27 cellular contexts compared by ENCODE assay signal in the genomic region with DNA sequence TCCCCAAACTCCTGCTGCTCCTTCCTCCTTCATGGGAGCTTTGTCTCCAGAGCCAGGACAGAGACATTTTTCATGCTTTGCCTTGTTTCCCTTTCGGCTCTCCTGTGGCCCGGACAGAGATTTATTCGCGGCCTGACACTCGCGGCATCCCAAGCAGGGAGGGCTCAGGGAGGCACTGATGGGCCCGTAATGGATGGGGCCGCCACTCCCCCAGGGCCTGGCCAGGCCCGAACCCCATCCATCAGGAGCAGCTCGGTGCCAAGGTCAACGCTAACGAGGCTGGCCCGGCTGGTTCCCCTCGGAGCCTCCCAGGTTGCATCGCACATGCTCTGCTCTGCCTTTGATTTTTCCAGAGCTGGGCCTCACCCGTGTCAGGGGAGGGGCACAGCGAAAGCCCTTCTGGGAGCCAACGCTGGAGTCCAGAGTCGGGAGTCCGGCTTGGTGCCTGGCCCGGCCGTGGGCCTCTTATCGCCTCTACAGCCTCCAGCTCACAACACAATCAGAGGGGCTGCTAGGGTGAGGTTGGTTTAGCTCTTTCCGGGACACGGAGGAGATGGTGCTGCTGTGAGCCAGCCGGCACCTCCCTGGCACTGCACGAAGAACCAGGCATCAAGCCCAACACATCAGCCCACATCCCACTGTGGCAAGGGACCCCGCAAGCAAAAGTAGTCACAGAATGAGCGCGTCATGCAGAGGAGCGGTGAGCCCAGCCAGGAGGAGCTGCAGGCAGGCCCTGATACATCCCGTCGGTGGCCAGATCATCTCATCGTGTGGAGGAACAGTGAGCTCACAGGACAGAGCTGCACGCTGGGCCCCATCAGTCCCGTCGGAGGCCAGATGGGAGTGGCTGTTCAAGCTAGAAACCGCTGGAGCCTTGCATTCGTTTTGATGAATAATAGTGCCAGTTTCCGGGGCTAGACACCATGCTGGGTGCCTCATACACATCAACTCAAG.
DNase-seq lines count a peak whose midpoint lies in the region; ATAC-seq, FAIRE-seq and TF ChIP-seq lines count a peak whose summit lies in the region.
"Had no signal": no experiment of that assay in that cellular context is flagged by ENCODE, and none has a peak within 500 bp of the region (broad histone marks: within the 10 kb centered on the region; RNA-seq: fewer than 3 reads in every experiment).

No MANE protein-coding gene starts in this region.

- H3K9me3 ChIP-seq in kidney (ENCODE audit: control insufficient read depth in 1 of 2, low read length in 2 of 2): no peaks in the 10 kb centered on the region
- H3K9me3 ChIP-seq in ovary: no peaks in the 10 kb centered on the region
- H3K9me3 ChIP-seq: transverse colon had no signal

- no peaks in the 10 kb centered on the region for H3K9me3 Mint-ChIP-seq in activated T-helper 17 cell treated with anti-CD3 and anti-CD28 coated beads, Interleukin-2, amount 50 U/mL, for 72 hours
- H3K9me3 Mint-ChIP-seq: activated CD8-positive, alpha-beta T cell treated with anti-CD3 and anti-CD28 coated beads for 36 hours; activated T-helper 2 cell treated with anti-CD3 and anti-CD28 coated beads, Interferon-gamma antibody, Interleukin-2, Interleukin-4, amounts not matched to agents 10 μg/mL and 5 μg/mL and 100 μg/mL, durations not matched to agents 14 hours and 24 hours and 36 hours; GM23338 had no signal

- intact Hi-C loops in kidney (cut with DNase I) (loop anchor here (5.0 kb wide), 1 partner anchor 67 kb away; no protein-coding TSS in a partner anchor), ovary (cut with DNase I) (loop anchor here (5.0 to 10.0 kb wide), 3 partner anchors 65 to 465 kb away; a partner anchor contains a TSS)

- no peak overlapping the region for H3K9ac ChIP-seq in kidney (ENCODE audit: low read length in 2 of 2)

- ATAC-seq in activated T-helper 17 cell treated with anti-CD3 and anti-CD28 coated beads, Interleukin-2, amount 50 U/mL, for 72 hours (replicated peaks): no peak
- ATAC-seq: activated CD4-positive, alpha-beta T cell treated with anti-CD3 and anti-CD28 coated beads for 36 hours; activated CD8-positive, alpha-beta T cell treated with anti-CD3 and anti-CD28 coated beads for 36 hours; GM23338; left colon; PC-3 had no signal

- TF ChIP-seq POLR2A in ovary (IDR thresholded peaks at IDR 0.05) (no peak), GM12891 (IDR thresholded peaks at IDR 0.05; ENCODE audit: low read depth, low read length) (no peak)

- DNase-seq in AG20443 (ENCODE audit: low spot score) (peak; percentile 49), kidney (peak; percentile 45), ovary (peak in 3 of 5 donors; percentile 27 to 58 (median 28)), inferior parietal cortex (ENCODE audit: extremely low spot score) (no peak), NCI-H446 (lab: John Stamatoyannopoulos, UW) (no peak), NCI-H1417 (lab: John Stamatoyannopoulos, UW) (no peak), GM12891 (ENCODE audit: insufficient read length, low spot score) (no peak)
- DNase-seq: activated CD4-positive, alpha-beta T cell treated with anti-CD3 and anti-CD28 coated beads for 36 hours; activated CD8-positive, alpha-beta T cell treated with anti-CD3 and anti-CD28 coated beads for 36 hours; activated naive CD4-positive, alpha-beta T cell treated with anti-CD3 and anti-CD28 coated beads, Interleukin-2, amount 50 U/mL, for 16 hours; amniotic stem cell; effector CD4-positive, alpha-beta T cell; hypothalamus; left colon; NCI-H1105; NCI-H1930; NCI-H2171 treated with DMSO at 0.1 percent for 48 hours; NCI-H510A treated with DMSO at 0.1 percent for 48 hours; PC-3; stimulated activated CD4-positive, alpha-beta T cell treated with anti-CD3 and anti-CD28 coated beads, Interleukin-4, amount 100 ng/mL, for 4 hours; transverse colon had no signal

- no peaks in the 10 kb centered on the region for H3K36me3 Mint-ChIP-seq in activated T-helper 17 cell treated with anti-CD3 and anti-CD28 coated beads, Interleukin-2, amount 50 U/mL, for 72 hours (ENCODE audit: low read depth)

- H3K4me3 ChIP-seq in kidney (ENCODE audit: low read length in 2 of 2) (no peak overlapping the region), ovary (no peak overlapping the region)
- H3K4me3 ChIP-seq: GM23338, transverse colon had no signal

- TF ChIP-seq CTCF in kidney (IDR thresholded peaks at IDR 0.05; ENCODE audit: borderline replicate concordance, extremely low read depth, insufficient read depth): no peak
- TF ChIP-seq CTCF in ovary (IDR thresholded peaks at IDR 0.05): no peak

- TF ChIP-seq EP300 in ovary (IDR thresholded peaks at IDR 0.05): no peak

- no peaks in the 10 kb centered on the region for H3K27me3 ChIP-seq in ovary

- H3K27ac ChIP-seq in kidney (ENCODE audit: low read depth in 2 of 2, low read length in 2 of 2) (no peak overlapping the region), ovary (no peak overlapping the region)
- H3K27ac ChIP-seq: transverse colon had no signal

- H3K36me3 ChIP-seq in kidney (ENCODE audit: control insufficient read depth in 1 of 2, insufficient read depth in 2 of 2, low read length in 2 of 2): no peaks in the 10 kb centered on the region
- no peaks in the 10 kb centered on the region for H3K36me3 ChIP-seq in ovary
- H3K36me3 ChIP-seq: transverse colon had no signal

- peaks cover 3% of the 10 kb centered on the region for H3K27me3 Mint-ChIP-seq in activated T-helper 17 cell treated with anti-CD3 and anti-CD28 coated beads, Interleukin-2, amount 50 U/mL, for 72 hours

- peaks cover 12% of the 10 kb centered on the region for H3K4me1 Mint-ChIP-seq in activated T-helper 17 cell treated with anti-CD3 and anti-CD28 coated beads, Interleukin-2, amount 50 U/mL, for 72 hours

- H3K4me1 ChIP-seq in kidney (ENCODE audit: control insufficient read depth in 1 of 2, insufficient read depth in 1 of 2, low read depth in 1 of 2, low read length in 2 of 2) (no peaks in the 10 kb centered on the region), ovary (ENCODE audit: insufficient read depth) (peaks cover 3% of the 10 kb centered on the region)
- H3K4me1 ChIP-seq: transverse colon had no signal

- no peak overlapping the region for H3K4me3 Mint-ChIP-seq in activated T-helper 17 cell treated with anti-CD3 and anti-CD28 coated beads, Interleukin-2, amount 50 U/mL, for 72 hours
- H3K4me3 Mint-ChIP-seq: activated CD4-positive, alpha-beta T cell treated with anti-CD3 and anti-CD28 coated beads for 36 hours; activated CD8-positive, alpha-beta T cell treated with anti-CD3 and anti-CD28 coated beads for 36 hours; GM23338 had no signal

- WGBS in ovary, 3 donors: 17 to 19% (median 18%) methylated on average over 36 to 40 of the region's 40 CpGs

- FAIRE-seq in kidney (lab: Jason Lieb, UNC) (no peak), GM12891 (lab: Jason Lieb, UNC) (no peak)
- FAIRE-seq: colon, GM19239, HTR-8/SVneo had no signal

- peak overlapping the region; percentile 30 for H3K27ac Mint-ChIP-seq in activated T-helper 17 cell treated with anti-CD3 and anti-CD28 coated beads, Interleukin-2, amount 50 U/mL, for 72 hours
- H3K27ac Mint-ChIP-seq: activated CD4-positive, alpha-beta T cell treated with anti-CD3 and anti-CD28 coated beads for 36 hours; activated CD8-positive, alpha-beta T cell treated with anti-CD3 and anti-CD28 coated beads for 36 hours; activated T-helper 2 cell treated with anti-CD3 and anti-CD28 coated beads, Interferon-gamma antibody, Interleukin-2, Interleukin-4, amounts not matched to agents 10 μg/mL and 5 μg/mL and 100 μg/mL, durations not matched to agents 14 hours and 24 hours and 36 hours; GM23338 had no signal

TF ChIP-seq in GM12891, 5 proteins besides CTCF, POLR2A, EP300 and RAD21:
- TF ChIP-seq PAX5 (IDR thresholded peaks at IDR 0.05; ENCODE audit: insufficient read depth, low read length, severe bottlenecking): no peak
- TF ChIP-seq SPI1 (IDR thresholded peaks at IDR 0.05; ENCODE audit: low read depth, low read length): no peak
- TF ChIP-seq TAF1 (IDR thresholded peaks at IDR 0.05; ENCODE audit: low read depth, low read length): no peak
- TF ChIP-seq POLR2AphosphoS5 (IDR thresholded peaks at IDR 0.05; ENCODE audit: low read depth, low read length): no peak
- TF ChIP-seq POU2F2 (IDR thresholded peaks at IDR 0.05; ENCODE audit: low read depth, low read length): no peak

Comparison
In these comparisons a context has a peak if more than half of its experiments do, and no peak if none do; other contexts are left out.
1. DNase-seq: peak in AG20443 (single experiment), kidney (single experiment) and ovary (3 of 5); none in inferior parietal cortex (single experiment), NCI-H446 (0 of 2), NCI-H1417 (0 of 3) and GM12891 (single experiment).